In the genomic region with DNA sequence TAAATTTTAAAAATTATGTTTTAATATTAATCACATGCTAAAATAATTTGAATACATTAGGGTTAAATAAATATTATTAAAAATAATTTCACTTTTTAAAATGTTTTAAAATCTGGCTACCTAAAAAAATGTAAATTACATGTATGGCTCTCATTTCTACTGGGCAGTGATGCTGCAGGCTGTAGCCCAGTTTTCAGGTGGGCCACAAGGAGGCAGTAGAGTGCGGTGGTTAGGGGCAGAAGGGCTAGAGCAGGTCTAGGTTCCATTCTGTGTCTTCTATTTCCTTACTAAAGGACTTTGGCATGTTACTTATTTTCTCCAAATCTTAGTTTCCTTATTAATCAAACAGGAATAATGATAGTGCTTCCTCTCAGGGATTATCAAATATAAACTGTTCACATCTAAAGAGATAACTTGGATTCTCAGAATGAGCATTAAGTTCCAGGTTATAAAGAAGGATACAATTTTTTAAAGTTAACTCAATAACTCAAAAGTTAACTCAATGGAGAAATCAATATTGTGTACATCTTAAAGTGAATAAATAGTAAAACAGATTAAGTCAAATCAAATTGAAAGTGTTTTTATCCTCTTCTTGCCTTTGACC, we compare ENCODE assay signal across 8 cellular contexts. TPM values are rescaled to one million over a fixed set of nuclear protein-coding genes. Genes with fewer than 3 reads are reported as not detected.
A peak's percentile ranks its signal among the peaks of the same experiment; 100 is the strongest.
DNase-seq lines count a peak whose midpoint lies in the region; ATAC-seq, FAIRE-seq and TF ChIP-seq lines count a peak whose summit lies in the region.

No MANE protein-coding gene starts in this region.

- peak; percentile 95 for ATAC-seq in HG03432 (IDR thresholded peaks at IDR 0.05; ENCODE audit: unreplicated experiment)
- peak; percentile 60 for ATAC-seq in thoracic aorta (ENCODE audit: insufficient number of reproducible peaks, low FRiP score, low read depth)

- no peak overlapping the region for H3K27ac ChIP-seq in C4-2B
- no peak overlapping the region for H3K27ac ChIP-seq in OCI-LY1 (ENCODE audit: low read depth, low read length, poor library complexity, severe bottlenecking)
- H3K27ac ChIP-seq in neuronal stem cell (replicated peaks; ENCODE audit: low read length), result no peak overlapping the region
- H3K27ac ChIP-seq in thoracic aorta, result peak overlapping the region in 1 of 2 donors; percentile 1

- FAIRE-seq in GM19239 (lab: Jason Lieb, UNC), result peak; percentile 84

- H3K9ac ChIP-seq in OCI-LY1 (ENCODE audit: low read length) (no peak overlapping the region), neuronal stem cell (ENCODE audit: low read depth, low read length, poor library complexity) (no peak overlapping the region)

- no CpG with 5 or more reads among the region's 1 CpG for WGBS in neuronal stem cell (ENCODE audit: extremely low coverage in 2 of 2, insufficient read length in 2 of 2, insufficient replicate concordance in 1 of 2), 2 donors

- H3K18ac ChIP-seq in neuronal stem cell (ENCODE audit: low read length), result no peak overlapping the region

- H2BK5ac ChIP-seq in neuronal stem cell (ENCODE audit: low read length), result no peak overlapping the region

- H3K23ac ChIP-seq in neuronal stem cell (ENCODE audit: low read depth, low read length, poor library complexity), result no peak overlapping the region

- H2AFZ ChIP-seq in OCI-LY1 (ENCODE audit: low read length) (no peak overlapping the region), neuronal stem cell (ENCODE audit: low read length) (no peak overlapping the region)

- H3K4me3 ChIP-seq in OCI-LY1 (ENCODE audit: low read depth, low read length, poor library complexity, severe bottlenecking) (no peak overlapping the region), neuronal stem cell (ENCODE audit: low read length in 2 of 2) (no peak overlapping the region), thoracic aorta (no peak overlapping the region)

- H3K79me1 ChIP-seq in neuronal stem cell (ENCODE audit: low read depth, low read length), result no peaks in the 10 kb centered on the region

- H3K4me2 ChIP-seq in OCI-LY1 (ENCODE audit: low read length) (no peak overlapping the region), neuronal stem cell (ENCODE audit: insufficient read depth, low read length, poor library complexity, severe bottlenecking) (no peak overlapping the region)

- H3K9me3 ChIP-seq in OCI-LY1 (ENCODE audit: low read length) (no peaks in the 10 kb centered on the region), neuronal stem cell (replicated peaks in 1 of 2; ENCODE audit: control insufficient read depth in 2 of 2, insufficient read depth in 1 of 2, low read depth in 1 of 2, low read length in 2 of 2) (no peaks in the 10 kb centered on the region), thoracic aorta (no peaks in the 10 kb centered on the region)

- no peaks in the 10 kb centered on the region for H3F3A ChIP-seq in OCI-LY1 (ENCODE audit: insufficient read depth, low read length)

- peak; percentile 28 for DNase-seq in GM19239 (ENCODE audit: insufficient read length, low spot score)
- peak; percentile 42 for DNase-seq in activated T-cell treated with anti-CD3 and anti-CD28 coated beads for 48 hours (ENCODE audit: low read depth)
- DNase-seq in fibroblast of peridontal ligament (ENCODE audit: extremely low read depth), result peak; percentile 63
- peak; percentile 40 for DNase-seq in neuronal stem cell (ENCODE audit: low spot score)
- DNase-seq in thoracic aorta (ENCODE audit: low spot score), result no peak

- no peak overlapping the region for H3K4ac ChIP-seq in neuronal stem cell (ENCODE audit: low read length)

- no peak overlapping the region for H2BK120ac ChIP-seq in neuronal stem cell (ENCODE audit: low read depth, low read length)

- H4K8ac ChIP-seq in neuronal stem cell (ENCODE audit: low read depth, low read length), result no peak overlapping the region

- H4K20me1 ChIP-seq in OCI-LY1 (ENCODE audit: insufficient read depth, low read length), result no peaks in the 10 kb centered on the region

- no peaks in the 10 kb centered on the region for H3K27me3 ChIP-seq in OCI-LY1 (ENCODE audit: insufficient read depth, low read length)
- no peaks in the 10 kb centered on the region for H3K27me3 ChIP-seq in neuronal stem cell (ENCODE audit: control insufficient read depth in 3 of 3, insufficient read depth in 3 of 3, low read depth in 1 of 3, low read length in 3 of 3)
- H3K27me3 ChIP-seq in thoracic aorta (replicated peaks; ENCODE audit: insufficient read depth), result no peaks in the 10 kb centered on the region

- H4K91ac ChIP-seq in neuronal stem cell (ENCODE audit: low read depth, low read length, poor library complexity), result no peak overlapping the region

- H2BK12ac ChIP-seq in neuronal stem cell (ENCODE audit: low read length), result no peak overlapping the region

- no peak overlapping the region for H2BK15ac ChIP-seq in neuronal stem cell (ENCODE audit: low read length)

- no peaks in the 10 kb centered on the region for H3K4me1 ChIP-seq in OCI-LY1 (ENCODE audit: insufficient read depth, low read length, severe bottlenecking)
- H3K4me1 ChIP-seq in neuronal stem cell (ENCODE audit: control insufficient read depth in 2 of 2, insufficient read depth in 1 of 2, low read depth in 1 of 2, low read length in 2 of 2), result no peaks in the 10 kb centered on the region
- peaks cover 8 to 13% of the 10 kb centered on the region in 2 donors for H3K4me1 ChIP-seq in thoracic aorta (ENCODE audit: control insufficient read depth in 1 of 2, low read depth in 2 of 2)

- no peak overlapping the region for H2AK5ac ChIP-seq in neuronal stem cell (ENCODE audit: low read depth, low read length)

- no peaks in the 10 kb centered on the region for H3K9me2 ChIP-seq in OCI-LY1 (ENCODE audit: low read depth, low read length)

- H3K14ac ChIP-seq in neuronal stem cell (ENCODE audit: low read length), result no peak overlapping the region

- TF ChIP-seq CTCF in C4-2B (conservative IDR thresholded peaks at IDR 0.05) (peak; percentile 97), OCI-LY1 (IDR thresholded peaks at IDR 0.05; ENCODE audit: low read length) (peak; percentile 78), thoracic aorta (IDR thresholded peaks at IDR 0.05) (peak; percentile 80)

- H3K79me2 ChIP-seq in OCI-LY1 (ENCODE audit: insufficient read depth, low read length), result no peaks in the 10 kb centered on the region

- H3K36me3 ChIP-seq in OCI-LY1 (ENCODE audit: insufficient read depth, low read length) (no peaks in the 10 kb centered on the region), neuronal stem cell (replicated peaks in 1 of 2; ENCODE audit: control insufficient read depth in 2 of 2, insufficient read depth in 2 of 2, low read length in 2 of 2) (peaks cover 0 to 13% of the 10 kb centered on the region in 2 donors), thoracic aorta (no peaks in the 10 kb centered on the region)

RNA-seq across cellular contexts. Expression of gene OVCH1, which starts 54.9 kb away (rescaled TPM):
- polyA plus RNA-seq in neuronal stem cell (2013, experiment 1 of 2), result not detected
- 0.01 TPM for polyA plus RNA-seq in neuronal stem cell (2013, experiment 2 of 2)
- total RNA-seq in thoracic aorta, result 1 to 10 TPM in 1 of 2 donors, under 1 TPM in 1; 0.78 to 3.0 TPM
